ENCODE assay signal across 1 cellular context in the genomic region with DNA sequence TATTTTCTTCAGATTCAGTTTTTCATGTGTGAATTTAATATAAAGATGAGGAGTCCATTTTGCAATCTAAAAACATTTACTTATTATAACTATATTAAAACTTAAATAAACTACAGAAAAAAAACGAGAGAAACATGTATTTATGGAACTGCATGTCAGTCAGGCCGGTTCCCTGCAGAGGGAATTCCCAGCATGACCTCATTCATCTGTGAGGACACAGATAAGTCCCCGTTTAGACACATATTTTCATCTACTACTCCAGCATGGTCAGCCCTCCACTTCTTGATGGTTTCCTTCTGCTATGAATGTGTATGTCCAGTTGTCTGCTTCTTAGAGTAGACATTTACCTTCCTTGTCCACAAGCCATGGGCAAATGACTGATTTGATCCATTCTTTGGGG.
TF ChIP-seq lines count a peak whose summit lies in the region.

No MANE protein-coding gene starts in this region.

TF ChIP-seq in IMR-90, 13 proteins besides CTCF, POLR2A, EP300 and RAD21:
- no peak for TF ChIP-seq CHD1 (IDR thresholded peaks at IDR 0.05; ENCODE audit: low read depth, low read length)
- TF ChIP-seq, protein P1, sequence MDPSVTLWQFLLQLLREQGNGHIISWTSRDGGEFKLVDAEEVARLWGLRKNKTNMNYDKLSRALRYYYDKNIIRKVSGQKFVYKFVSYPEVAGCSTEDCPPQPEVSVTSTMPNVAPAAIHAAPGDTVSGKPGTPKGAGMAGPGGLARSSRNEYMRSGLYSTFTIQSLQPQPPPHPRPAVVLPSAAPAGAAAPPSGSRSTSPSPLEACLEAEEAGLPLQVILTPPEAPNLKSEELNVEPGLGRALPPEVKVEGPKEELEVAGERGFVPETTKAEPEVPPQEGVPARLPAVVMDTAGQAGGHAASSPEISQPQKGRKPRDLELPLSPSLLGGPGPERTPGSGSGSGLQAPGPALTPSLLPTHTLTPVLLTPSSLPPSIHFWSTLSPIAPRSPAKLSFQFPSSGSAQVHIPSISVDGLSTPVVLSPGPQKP (IDR thresholded peaks at IDR 0.05; ENCODE audit: borderline replicate concordance, low read depth, low read length): no peak
- TF ChIP-seq MAZ (IDR thresholded peaks at IDR 0.05; ENCODE audit: borderline replicate concordance, low read depth, low read length): no peak
- no peak for TF ChIP-seq RCOR1 (IDR thresholded peaks at IDR 0.05; ENCODE audit: insufficient replicate concordance, low read length)
- no peak for TF ChIP-seq SMC3 (IDR thresholded peaks at IDR 0.05; ENCODE audit: low read depth, low read length)
- no peak for TF ChIP-seq MAFK (IDR thresholded peaks at IDR 0.05; ENCODE audit: low read depth, low read length)
- no peak for TF ChIP-seq RFX5 (IDR thresholded peaks at IDR 0.05; ENCODE audit: low read depth, low read length)
- no peak for TF ChIP-seq CEBPB (IDR thresholded peaks at IDR 0.05; ENCODE audit: low read depth, low read length)
